In the genomic region with DNA sequence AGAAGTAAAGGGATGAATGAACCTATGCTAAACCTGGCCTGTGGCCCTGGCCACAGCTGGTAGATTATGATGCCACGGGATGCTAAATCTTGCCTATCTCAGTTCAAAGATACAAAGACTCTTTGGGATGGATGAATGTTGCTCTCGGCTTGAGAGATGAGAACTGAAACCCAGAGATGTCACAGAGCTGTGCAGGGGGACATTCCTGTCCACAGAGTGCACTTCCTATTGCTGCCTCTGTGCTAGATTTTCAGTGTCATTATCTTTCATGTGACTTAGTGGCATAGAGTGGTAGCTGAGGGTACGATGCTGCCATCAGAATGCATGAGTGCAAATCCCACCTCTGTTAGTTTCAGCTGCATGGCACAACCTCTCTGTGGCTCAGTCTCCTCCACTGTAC, we compare ENCODE assay signal across 9 cellular contexts. TPM values are rescaled to one million over a fixed set of nuclear protein-coding genes. Genes with fewer than 3 reads are reported as not detected.
A peak's percentile ranks its signal among the peaks of the same experiment; 100 is the strongest.
DNase-seq lines count a peak whose midpoint lies in the region; ATAC-seq, FAIRE-seq and TF ChIP-seq lines count a peak whose summit lies in the region.
"Had no signal": no experiment of that assay in that cellular context is flagged by ENCODE, and none has a peak within 500 bp of the region (broad histone marks: within the 10 kb centered on the region; RNA-seq: fewer than 3 reads in every experiment).

No MANE protein-coding gene starts in this region.

- H3K27me3 ChIP-seq in vagina = no peaks in the 10 kb centered on the region

- FAIRE-seq in kidney (lab: Jason Lieb, UNC) = no peak

- peak; percentile 14 for DNase-seq in kidney
- DNase-seq in activated T-cell treated with anti-CD3 and anti-CD28 coated beads, Interleukin-2, amount 50 U/mL, for 48 hours = no peak
- DNase-seq in activated CD4-positive, alpha-beta T cell treated with anti-CD3 and anti-CD28 coated beads, Interleukin-2, amount 50 U/mL, for 1 hour = no peak
- no peak for DNase-seq in amygdala (lab: John Stamatoyannopoulos, UW)
- DNase-seq in vagina (ENCODE audit: extremely low spot score in 2 of 2) = no peak
- DNase-seq: effector CD4-positive, alpha-beta T cell had no signal

- intact Hi-C loops in kidney (cut with DNase I) (no loop called here), vagina (cut with DNase I) (no loop called here)

- H3K27ac ChIP-seq in kidney (ENCODE audit: low read depth in 2 of 2, low read length in 2 of 2) (no peak overlapping the region), vagina (no peak overlapping the region)

- no peak for TF ChIP-seq POLR2A in vagina (IDR thresholded peaks at IDR 0.05)

- no peaks in the 10 kb centered on the region for H3K36me3 ChIP-seq in kidney (ENCODE audit: control insufficient read depth in 1 of 2, insufficient read depth in 2 of 2, low read length in 2 of 2)
- no peaks in the 10 kb centered on the region for H3K36me3 ChIP-seq in vagina

- H3K4me1 ChIP-seq in kidney (ENCODE audit: control insufficient read depth in 1 of 2, insufficient read depth in 1 of 2, low read depth in 1 of 2, low read length in 2 of 2) = peaks cover 0 to 7% of the 10 kb centered on the region in 2 donors
- H3K4me1 ChIP-seq in vagina = peaks cover 28% of the 10 kb centered on the region

- no peaks in the 10 kb centered on the region for H3K9me3 ChIP-seq in kidney (ENCODE audit: control insufficient read depth in 1 of 2, low read length in 2 of 2)
- no peaks in the 10 kb centered on the region for H3K9me3 ChIP-seq in vagina

- H3K4me3 ChIP-seq in kidney (ENCODE audit: low read length in 2 of 2) = no peak overlapping the region
- no peak overlapping the region for H3K4me3 ChIP-seq in vagina

- no peak for TF ChIP-seq CTCF in kidney (IDR thresholded peaks at IDR 0.05; ENCODE audit: borderline replicate concordance, extremely low read depth, insufficient read depth)
- TF ChIP-seq CTCF in vagina (IDR thresholded peaks at IDR 0.05) = no peak

- no peak overlapping the region for H3K9ac ChIP-seq in kidney (ENCODE audit: low read length in 2 of 2)

- ATAC-seq in GM18861 (IDR thresholded peaks at IDR 0.05; ENCODE audit: unreplicated experiment) (peak; percentile 90), GM21619 (IDR thresholded peaks at IDR 0.05; ENCODE audit: unreplicated experiment) (peak; percentile 80), HG03432 (IDR thresholded peaks at IDR 0.05; ENCODE audit: unreplicated experiment) (peak; percentile 82)

RNA-seq across cellular contexts. Expression of gene MT1M, which starts 2.3 kb away (rescaled TPM):
- total RNA-seq in kidney (27.9 TPM), vagina (63.3 TPM)
- polyA plus RNA-seq in kidney (ENCODE audit: insufficient read depth, low read depth, low replicate concordance) = 15.3 TPM

RNA-seq across cellular contexts. Expression of gene MT1E, which starts 4.6 kb away (rescaled TPM):
- total RNA-seq in kidney (258 TPM), vagina (564 TPM)
- polyA plus RNA-seq in kidney (ENCODE audit: insufficient read depth, low read depth, low replicate concordance) = 191 TPM

RNA-seq across cellular contexts. Expression of gene MT1A, which starts 8.3 kb away (rescaled TPM):
- total RNA-seq in kidney (19.8 TPM), vagina (110 TPM)
- polyA plus RNA-seq in kidney (ENCODE audit: insufficient read depth, low read depth, low replicate concordance) = 3.1 TPM

RNA-seq across cellular contexts. Expression of gene MT1B, which starts 21.6 kb away (rescaled TPM):
- total RNA-seq in kidney = not detected
- not detected for polyA plus RNA-seq in kidney (ENCODE audit: insufficient read depth, low read depth, low replicate concordance)
- not detected for total RNA-seq in vagina

RNA-seq across cellular contexts. Expression of gene MT2A, which starts 21.8 kb away (rescaled TPM):
- total RNA-seq in kidney (507 TPM), vagina (661 TPM)
- polyA plus RNA-seq in kidney (ENCODE audit: insufficient read depth, low read depth, low replicate concordance) = 315 TPM
